8 cellular contexts compared by ENCODE assay signal in the genomic region with DNA sequence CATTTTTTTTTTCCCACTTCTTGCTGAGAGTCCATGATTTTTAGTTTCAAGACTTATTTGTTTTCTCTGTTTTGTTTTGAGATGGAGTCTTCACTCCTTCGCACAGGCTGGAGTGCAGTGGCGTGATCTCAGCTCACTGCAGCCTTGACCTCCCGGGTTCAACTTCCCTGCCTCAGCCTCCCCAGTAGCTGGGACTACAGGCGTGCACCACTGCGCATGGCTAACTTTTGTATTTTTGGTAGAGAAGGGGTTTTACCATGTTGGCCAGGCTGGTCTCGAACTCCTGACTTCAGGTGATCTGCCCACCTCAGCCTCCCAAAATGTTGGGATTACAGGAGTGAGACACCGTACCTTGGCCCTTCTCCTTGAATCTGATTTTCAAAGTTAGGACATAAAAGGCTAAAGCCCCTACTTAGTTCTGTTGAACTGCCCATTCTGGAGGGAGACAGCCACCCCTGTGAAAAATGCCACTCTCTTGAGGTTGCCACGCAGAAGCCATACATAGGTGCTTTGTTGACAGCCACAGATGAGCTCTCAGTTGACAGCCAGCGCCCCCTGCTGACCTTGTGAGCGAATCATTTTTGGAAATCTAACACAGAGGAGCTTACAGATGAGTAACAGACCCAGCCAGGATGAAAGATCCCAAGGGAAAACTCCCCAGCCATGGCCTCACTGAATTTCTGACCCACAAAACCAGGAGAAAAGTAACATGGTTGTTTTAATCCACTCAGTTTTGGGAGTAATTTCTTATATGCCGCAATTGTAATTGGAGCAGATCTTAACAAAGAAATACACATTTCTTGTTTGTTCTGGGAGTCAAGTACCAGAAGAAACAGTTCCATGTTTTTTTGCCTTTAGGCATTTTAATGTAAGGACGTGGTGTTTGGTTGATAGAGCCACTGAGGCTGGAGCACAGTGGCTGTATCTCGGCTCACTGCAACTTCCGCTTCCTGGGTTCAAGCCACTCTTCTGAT. TPM values are rescaled to one million over a fixed set of nuclear protein-coding genes. Genes with fewer than 3 reads are reported as not detected.
DNase-seq lines count a peak whose midpoint lies in the region; ATAC-seq and TF ChIP-seq lines count a peak whose summit lies in the region.

No MANE protein-coding gene starts in this region.

- no peak overlapping the region for H3K4me3 Mint-ChIP-seq in activated naive CD8-positive, alpha-beta T cell treated with anti-CD3 and anti-CD28 coated beads for 36 hours

- TF ChIP-seq POLR2A in prostate gland (IDR thresholded peaks at IDR 0.05) (no peak), vagina (IDR thresholded peaks at IDR 0.05) (no peak)

- 59% methylated on average over 14 of the region's 14 CpGs for WGBS in prostate gland

- H3K36me3 ChIP-seq in DND-41 (ENCODE audit: insufficient read depth, low read length) (no peaks in the 10 kb centered on the region), cardiac muscle cell (no peaks in the 10 kb centered on the region), prostate gland (no peaks in the 10 kb centered on the region), vagina (no peaks in the 10 kb centered on the region)

- no peaks in the 10 kb centered on the region for H3K36me3 Mint-ChIP-seq in activated naive CD8-positive, alpha-beta T cell treated with anti-CD3 and anti-CD28 coated beads for 36 hours

- H3K4me2 ChIP-seq in DND-41 (ENCODE audit: insufficient read depth, low read length): no peak overlapping the region

- no peaks in the 10 kb centered on the region for H3K27me3 ChIP-seq in DND-41 (ENCODE audit: insufficient read depth, low read length, poor library complexity)
- H3K27me3 ChIP-seq in cardiac muscle cell: no peaks in the 10 kb centered on the region
- H3K27me3 ChIP-seq in prostate gland (replicated peaks; ENCODE audit: insufficient read depth): no peaks in the 10 kb centered on the region
- no peaks in the 10 kb centered on the region for H3K27me3 ChIP-seq in vagina

- no peak overlapping the region for H3K27ac Mint-ChIP-seq in activated naive CD8-positive, alpha-beta T cell treated with anti-CD3 and anti-CD28 coated beads for 36 hours

- no peak overlapping the region for H3K4me3 ChIP-seq in DND-41 (ENCODE audit: low read depth in 1 of 2, low read length in 2 of 2)
- H3K4me3 ChIP-seq in cardiac muscle cell: no peak overlapping the region
- H3K4me3 ChIP-seq in prostate gland: no peak overlapping the region
- no peak overlapping the region for H3K4me3 ChIP-seq in vagina

- H3K27me3 Mint-ChIP-seq in activated naive CD8-positive, alpha-beta T cell treated with anti-CD3 and anti-CD28 coated beads for 36 hours: peaks cover 3% of the 10 kb centered on the region

- H3K27ac ChIP-seq in DND-41 (ENCODE audit: low read length) (no peak overlapping the region), cardiac muscle cell (no peak overlapping the region), prostate gland (no peak overlapping the region), vagina (no peak overlapping the region)

- peaks cover 4% of the 10 kb centered on the region for H3K4me1 ChIP-seq in DND-41 (ENCODE audit: insufficient read depth, low read length)
- no peaks in the 10 kb centered on the region for H3K4me1 ChIP-seq in cardiac muscle cell (ENCODE audit: low read depth)
- H3K4me1 ChIP-seq in prostate gland (replicated peaks): no peaks in the 10 kb centered on the region
- no peaks in the 10 kb centered on the region for H3K4me1 ChIP-seq in vagina

- H2AFZ ChIP-seq in DND-41 (ENCODE audit: low read depth, low read length): 0 out of 2 replicates have a peak overlapping the region, but pooled peaks have one; percentile 22

- peaks cover 3% of the 10 kb centered on the region for H3K4me1 Mint-ChIP-seq in activated naive CD8-positive, alpha-beta T cell treated with anti-CD3 and anti-CD28 coated beads for 36 hours

- H4K20me1 ChIP-seq in DND-41 (ENCODE audit: insufficient read depth, low read length): no peaks in the 10 kb centered on the region

- no peak overlapping the region for H3K9ac ChIP-seq in DND-41 (ENCODE audit: low read depth, low read length)

- TF ChIP-seq CTCF in DND-41 (IDR thresholded peaks at IDR 0.05; ENCODE audit: borderline replicate concordance, extremely low read depth, low read length, poor library complexity, severe bottlenecking) (peak; percentile 86), cardiac muscle cell (IDR thresholded peaks at IDR 0.05; ENCODE audit: low read depth, low read length) (peak; percentile 77), prostate gland (IDR thresholded peaks at IDR 0.05) (peak; percentile 56 to 73 (median 70)), vagina (IDR thresholded peaks at IDR 0.05) (peak; percentile 52 to 76 (median 70))

- H3K9me3 Mint-ChIP-seq in activated naive CD8-positive, alpha-beta T cell treated with anti-CD3 and anti-CD28 coated beads for 36 hours: no peaks in the 10 kb centered on the region

- intact Hi-C loops in prostate gland (cut with DNase I) (loop anchor here (5.0 kb wide), 1 partner anchor 79 kb away; a partner anchor contains a TSS), vagina (cut with DNase I) (no loop called here)

- peak; percentile 97 for ATAC-seq in DND-41 (ENCODE audit: insufficient read depth, low read depth)

- DNase-seq in DND-41 (peak; percentile 81), H4 (ENCODE audit: low spot score) (peak; percentile 73), NCI-H1092 treated with DMSO at 0.1 percent for 48 hours (lab: John Stamatoyannopoulos, UW) (peak; percentile 78), SKM-1 treated with dmso at 0.1 percent for 144 hours (lab: John Stamatoyannopoulos, UW; ENCODE audit: unreplicated experiment) (peak; percentile 81), cardiac muscle cell (ENCODE audit: low read depth in 1 of 2, low spot score in 1 of 2) (peak; percentile 88 to 95), prostate gland (ENCODE audit: low spot score) (peak; percentile 80), vagina (ENCODE audit: extremely low spot score in 2 of 2) (no peak)
- peak; percentile 73 for DNase-seq in activated naive CD8-positive, alpha-beta T cell treated with anti-CD3 and anti-CD28 coated beads for 36 hours

- H3K9me3 ChIP-seq in DND-41 (ENCODE audit: insufficient read depth, low read length, severe bottlenecking) (no peaks in the 10 kb centered on the region), cardiac muscle cell (ENCODE audit: low read depth) (no peaks in the 10 kb centered on the region), prostate gland (no peaks in the 10 kb centered on the region), vagina (no peaks in the 10 kb centered on the region)

- no peaks in the 10 kb centered on the region for H3K79me2 ChIP-seq in DND-41 (ENCODE audit: insufficient read depth, low read length)

RNA-seq across cellular contexts. Expression of a gene that starts 38.8 kb away (rescaled TPM):
- not detected in 2 replicates for total RNA-seq in H4 (2014; rRNA removed; shearing (Covaris generic))
- under 1 TPM; 0.12 to 0.19 TPM for total RNA-seq in activated naive CD8-positive, alpha-beta T cell treated with anti-CD3 and anti-CD28 coated beads for 36 hours
- total RNA-seq in cardiac muscle cell (0.04 TPM in 1 of 2 replicates, not detected in the other), prostate gland (under 1 TPM; 0.36 to 0.40 TPM), vagina (not detected)
- 0.02 TPM in 1 of 2 replicates, not detected in the other for polyA plus RNA-seq in cardiac muscle cell

RNA-seq across cellular contexts. Expression of a gene that starts 47.2 kb away (rescaled TPM):
- total RNA-seq in H4 (2014; rRNA removed; shearing (Covaris generic)): 4.6 and 6.0 TPM in 2 replicates
- total RNA-seq in activated naive CD8-positive, alpha-beta T cell treated with anti-CD3 and anti-CD28 coated beads for 36 hours: 10 to 100 TPM; 25.4 to 25.8 TPM
- 10.7 and 11.5 TPM in 2 replicates for total RNA-seq in cardiac muscle cell
- 10.2 and 11.9 TPM in 2 replicates for polyA plus RNA-seq in cardiac muscle cell
- 1 to 10 TPM; 4.4 to 7.7 TPM for total RNA-seq in prostate gland
- total RNA-seq in vagina: 4.2 TPM

Comparison
In these comparisons a context has a peak if more than half of its experiments do, and no peak if none do; other contexts are left out.
1. DNase-seq: peak in DND-41 (single experiment), H4 (single experiment), NCI-H1092 treated with DMSO at 0.1 percent for 48 hours (single experiment), SKM-1 treated with dmso at 0.1 percent for 144 hours (single experiment), activated naive CD8-positive, alpha-beta T cell treated with anti-CD3 and anti-CD28 coated beads for 36 hours (single experiment), cardiac muscle cell (2 of 2) and prostate gland (single experiment); none in vagina (0 of 2).
2. Peak in every context shown above with its lines, with median percentiles within 50 percentile points of each other: CTCF ChIP-seq.